Comparison of ENCODE assay signal across 6 cellular contexts in genomic region chr12:63362166-63362565, GRCh38.
"Had no signal": no experiment of that assay in that cellular context is flagged by ENCODE, and none has a peak within 500 bp of the region (broad histone marks: within the 10 kb centered on the region; RNA-seq: fewer than 3 reads in every experiment).

No MANE protein-coding gene starts in this region.

- H3K36me3 ChIP-seq: HAP-1 had no signal

- DNase-seq: GM23248, GOT3, H7, IMR-90 had no signal

- H3K27ac ChIP-seq: GM23248 had no signal

- H3K4me3 ChIP-seq: GM23248, HAP-1, K562 had no signal

- H3K4me1 ChIP-seq: HAP-1 had no signal

- H3K9me3 ChIP-seq: HAP-1 had no signal
